ENCODE assay signal across 8 cellular contexts in the genomic region with DNA sequence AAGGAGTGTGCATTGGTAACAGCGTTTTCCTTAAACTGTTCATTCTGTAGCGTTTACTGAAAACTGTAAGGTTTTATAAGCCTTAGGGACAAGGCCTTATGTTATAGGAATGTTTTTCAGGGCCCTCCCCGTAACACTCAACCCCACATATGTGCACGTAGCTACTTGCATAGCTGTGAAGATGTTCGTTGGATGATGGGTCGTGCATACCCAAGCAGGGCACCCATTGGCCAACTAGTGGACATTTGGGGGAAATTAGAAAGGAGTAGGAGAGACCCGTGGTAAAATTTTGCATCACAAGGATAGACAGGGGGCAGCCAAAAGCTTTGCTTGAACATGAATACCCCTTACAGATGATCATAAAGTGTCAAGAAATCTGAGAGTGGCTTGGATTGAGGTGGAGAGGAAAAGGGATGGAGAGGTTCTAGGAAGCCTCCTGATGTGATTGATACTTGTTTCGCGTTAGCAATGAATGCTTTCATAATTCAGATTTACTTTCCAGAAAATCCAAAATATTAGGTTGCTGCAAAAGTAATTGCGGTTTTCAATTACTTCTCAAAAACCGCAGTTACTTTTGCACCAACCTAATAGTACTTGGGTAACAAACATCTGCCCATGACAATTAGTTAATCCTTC. TPM values are rescaled to one million over a fixed set of nuclear protein-coding genes. Genes with fewer than 3 reads are reported as not detected.
DNase-seq lines count a peak whose midpoint lies in the region; ATAC-seq and TF ChIP-seq lines count a peak whose summit lies in the region.

No MANE protein-coding gene starts in this region.

- H3K4me2 ChIP-seq in BLaER1 treated with 17β-estradiol and CSF1 and Interleukin-3, amounts not matched to agents 10 nM and 100 nM: peak overlapping the region; percentile 72 to 93 (median 81)

- peak overlapping the region; percentile 69 to 74 for H3K27ac Mint-ChIP-seq in natural killer cell

- TF ChIP-seq POLR2A in GM18505 (IDR thresholded peaks at IDR 0.05; ENCODE audit: borderline replicate concordance, extremely low read depth, insufficient read depth, insufficient read length): no peak

- TF ChIP-seq CTCF in natural killer cell (IDR thresholded peaks at IDR 0.05): peak; percentile 37

- DNase-seq in NCI-H524 (lab: John Stamatoyannopoulos, UW) (peak; percentile 33 to 69), fibroblast of peridontal ligament (ENCODE audit: extremely low read depth) (peak; percentile 74), natural killer cell (no peak), NCI-H187 treated with DMSO at 0.1 percent for 48 hours (lab: John Stamatoyannopoulos, UW) (no peak)
- DNase-seq in activated T-cell treated with anti-CD3 and anti-CD28 coated beads, Interleukin-2, amount 50 U/mL, for 48 hours: peak; percentile 44 to 55

- ATAC-seq in GM18505 (IDR thresholded peaks at IDR 0.05; ENCODE audit: unreplicated experiment): peak; percentile 37
- peak; percentile 40 for ATAC-seq in HG03066 (IDR thresholded peaks at IDR 0.05; ENCODE audit: low read depth, unreplicated experiment)
- ATAC-seq in natural killer cell: peak; percentile 12 to 22 (median 19)

- peak overlapping the region; percentile 83 to 100 (median 96) for H3K4me3 ChIP-seq in BLaER1 treated with 17β-estradiol and CSF1 and Interleukin-3, amounts not matched to agents 10 nM and 100 nM

- H3K9me3 ChIP-seq in BLaER1 treated with 17β-estradiol and CSF1 and Interleukin-3, amounts not matched to agents 10 nM and 100 nM (replicated peaks in 1 of 11): no peaks in the 10 kb centered on the region

- peaks cover 7 to 22% (median 18%) of the 10 kb centered on the region in 10 experiments for H3K4me1 ChIP-seq in BLaER1 treated with 17β-estradiol and CSF1 and Interleukin-3, amounts not matched to agents 10 nM and 100 nM

- peak overlapping the region; percentile 85 to 95 (median 90) for H3K9ac ChIP-seq in BLaER1 treated with 17β-estradiol and CSF1 and Interleukin-3, amounts not matched to agents 10 nM and 100 nM

- no peaks in the 10 kb centered on the region for H3K9me3 Mint-ChIP-seq in natural killer cell

- no peaks in the 10 kb centered on the region for H3K36me3 Mint-ChIP-seq in natural killer cell

- intact Hi-C loops in natural killer cell (cut with micrococcal nuclease): loop anchor here (5.0 kb wide), 2 partner anchors 67 to 527 kb away; a partner anchor contains a TSS

- H3K27ac ChIP-seq in BLaER1 treated with 17β-estradiol and CSF1 and Interleukin-3, amounts not matched to agents 10 nM and 100 nM: peak overlapping the region in 10 of 11 experiments; percentile 81 to 95 (median 92); a peak in 18 of 22 replicates

- H4K20me1 ChIP-seq in BLaER1 treated with 17β-estradiol and CSF1 and Interleukin-3, amounts not matched to agents 10 nM and 100 nM: peaks cover 0 to 19% (median 8%) of the 10 kb centered on the region in 11 experiments; a peak in 10 of 22 replicates

- H3K4me3 Mint-ChIP-seq in natural killer cell: peak overlapping the region; percentile 92

- H3K27me3 ChIP-seq in BLaER1 treated with 17β-estradiol and CSF1 and Interleukin-3, amounts not matched to agents 10 nM and 100 nM: no peaks in the 10 kb centered on the region

- peaks cover 13 to 14% of the 10 kb centered on the region in 2 donors for H3K4me1 Mint-ChIP-seq in natural killer cell

- no peaks in the 10 kb centered on the region for H3K27me3 Mint-ChIP-seq in natural killer cell (ENCODE audit: low read depth in 2 of 2)

- H3K36me3 ChIP-seq in BLaER1 treated with 17β-estradiol and CSF1 and Interleukin-3, amounts not matched to agents 10 nM and 100 nM: peaks cover 8 to 39% (median 26%) of the 10 kb centered on the region in 11 experiments

RNA-seq across cellular contexts. Expression of a gene that starts 0.9 kb away (rescaled TPM):
- total RNA-seq in natural killer cell: 10 to 100 TPM; 16.6 to 22.2 (median 17.4) TPM

Comparison
In these comparisons a context has a peak if more than half of its experiments do, and no peak if none do; other contexts are left out.
1. DNase-seq: peak in NCI-H524 (2 of 2), activated T-cell treated with anti-CD3 and anti-CD28 coated beads, Interleukin-2, amount 50 U/mL, for 48 hours (2 of 2) and fibroblast of peridontal ligament (single experiment); none in natural killer cell (single experiment) and NCI-H187 treated with DMSO at 0.1 percent for 48 hours (single experiment).
2. Peak in every context shown above with its lines, with median percentiles within 50 percentile points of each other: ATAC-seq.